21 cellular contexts compared by ENCODE assay signal in genomic region chr2:190572251-190572650, GRCh38. TPM values are rescaled to one million over a fixed set of nuclear protein-coding genes. Genes with fewer than 3 reads are reported as not detected.
DNase-seq lines count a peak whose midpoint lies in the region; ATAC-seq and TF ChIP-seq lines count a peak whose summit lies in the region.
"Had no signal": no experiment of that assay in that cellular context is flagged by ENCODE, and none has a peak within 500 bp of the region (broad histone marks: within the 10 kb centered on the region; RNA-seq: fewer than 3 reads in every experiment).

No MANE protein-coding gene starts in this region.

- no peak overlapping the region for H3K27ac ChIP-seq in HCT116 (ENCODE audit: low read depth, low read length)
- H3K27ac ChIP-seq in SK-N-MC, result peak overlapping the region; percentile 94
- H3K27ac ChIP-seq: C4-2B, GM23248 had no signal

- no peak overlapping the region for H3K27ac Mint-ChIP-seq in Calu3 (ENCODE audit: unreplicated experiment)
- H3K27ac Mint-ChIP-seq: CD8-positive, alpha-beta T cell; H9; HFFc6 had no signal

- peaks cover 5% of the 10 kb centered on the region for H3K9me3 Mint-ChIP-seq in Calu3 (ENCODE audit: low read depth, unreplicated experiment)

- H3K9ac ChIP-seq in HCT116 (ENCODE audit: low read length), result 0 out of 2 replicates have a peak overlapping the region, but pooled peaks have one; percentile 6
- no peak overlapping the region for H3K9ac ChIP-seq in SK-N-MC (ENCODE audit: insufficient read length)
- H3K9ac ChIP-seq: GM23248, SK-N-SH had no signal

- peaks cover 2 to 4% of the 10 kb centered on the region in 2 experiments; a peak in 2 of 4 replicates for H3K9me3 ChIP-seq in HCT116 (ENCODE audit: control insufficient read depth in 1 of 2, insufficient read depth in 1 of 2, low read depth in 1 of 2, low read length in 2 of 2)
- no peaks in the 10 kb centered on the region for H3K9me3 ChIP-seq in SK-N-MC (ENCODE audit: low read depth, low read length)
- H3K9me3 ChIP-seq: SK-N-SH had no signal

- CTCF ChIA-PET in HCT116 (lab: Charles Lee), result no interaction called here
- CTCF ChIA-PET in Calu3 (lab: Charles Lee), result interaction anchor here (0.6 kb wide), 1 partner anchor 489 kb away, joined by 3 read pairs; no protein-coding TSS in a partner anchor

- no peaks in the 10 kb centered on the region for H3K36me3 Mint-ChIP-seq in Calu3 (ENCODE audit: insufficient read depth, unreplicated experiment)

- no peaks in the 10 kb centered on the region for H3K36me3 ChIP-seq in HCT116 (ENCODE audit: control insufficient read depth in 1 of 2, insufficient read depth in 2 of 2, low read length in 2 of 2)
- H3K36me3 ChIP-seq in SK-N-MC (ENCODE audit: insufficient read depth, low read length), result no peaks in the 10 kb centered on the region
- H3K36me3 ChIP-seq: MG63 had no signal

- ATAC-seq in HCT116 (no peak), GM21619 (IDR thresholded peaks at IDR 0.05; ENCODE audit: unreplicated experiment) (no peak)
- ATAC-seq: CD8-positive, alpha-beta T cell; Panc1 had no signal

- RAD21 ChIA-PET in HCT116 (lab: Charles Lee; ENCODE audit: low non-redundant PET in 1 of 2, low total read pairs in 2 of 2, uncharacterized antibody in 2 of 2, unreplicated experiment in 2 of 2), result no interaction called here

- no peaks in the 10 kb centered on the region for H3K27me3 Mint-ChIP-seq in Calu3 (ENCODE audit: unreplicated experiment)

- H3K9me2 ChIP-seq in HCT116 (ENCODE audit: insufficient read depth), result no peaks in the 10 kb centered on the region
- H3K9me2 ChIP-seq: SK-N-SH had no signal

- H3K27me3 ChIP-seq in HCT116 (ENCODE audit: insufficient read depth, low read length), result no peaks in the 10 kb centered on the region
- H3K27me3 ChIP-seq: MG63 had no signal

- no peak for DNase-seq in HCT116 (ENCODE audit: low read depth, low spot score)
- DNase-seq in SK-N-MC (ENCODE audit: low read depth, low spot score), result no peak
- peak; percentile 62 for DNase-seq in epithelial cell of esophagus (ENCODE audit: low read depth)
- peak; percentile 16 for DNase-seq in renal cortical epithelial cell (ENCODE audit: low read depth)
- DNase-seq in activated CD8-positive, alpha-beta memory T cell treated with anti-CD3 and anti-CD28 coated beads for 24 hours, result no peak
- DNase-seq in Calu3, result no peak
- DNase-seq: Caco-2; CD8-positive, alpha-beta T cell; DMS79 treated with DMSO at 0.1 percent for 48 hours; GM23248; H9; HFFc6; MG63; NCI-H2029; NCI-H446 treated with DMSO at 0.1 percent for 48 hours; SIG-M5; SW 1271 had no signal

- TF ChIP-seq RAD21 in HCT116 (IDR thresholded peaks at IDR 0.05; ENCODE audit: low read depth), result no peak

- no peaks in the 10 kb centered on the region for H4K20me1 ChIP-seq in HCT116 (ENCODE audit: insufficient read depth)

- H3K4me1 Mint-ChIP-seq in Calu3 (ENCODE audit: low read depth, unreplicated experiment), result peaks cover 23% of the 10 kb centered on the region

- H3K4me3 ChIP-seq in HCT116 (replicated peaks in 1 of 2; ENCODE audit: low read depth in 1 of 2, low read length in 2 of 2) (no peak overlapping the region), SK-N-MC (peak overlapping the region; percentile 57), epithelial cell of esophagus (ENCODE audit: low read length) (no peak overlapping the region)
- H3K4me3 ChIP-seq: GM23248, MG63 had no signal

- no peak overlapping the region for H2AFZ ChIP-seq in HCT116 (ENCODE audit: low read depth, low read length, poor library complexity, severe bottlenecking)
- H2AFZ ChIP-seq: GM23248 had no signal

- no peak for TF ChIP-seq POLR2A in HCT116 (IDR thresholded peaks at IDR 0.05; ENCODE audit: borderline replicate concordance, extremely low read depth, insufficient read depth, insufficient read length)

- TF ChIP-seq CTCF in HCT116 (IDR thresholded peaks at IDR 0.05 in 2 of 3, conservative IDR thresholded peaks at IDR 0.05 in 1 of 3; ENCODE audit: borderline replicate concordance in 1 of 3, insufficient read depth in 1 of 3, low read depth in 2 of 3, low read length in 2 of 3) (no peak), epithelial cell of esophagus (IDR thresholded peaks at IDR 0.05; ENCODE audit: insufficient read depth, low read depth, low read length, missing control alignments) (no peak), Calu3 (IDR thresholded peaks at IDR 0.05; ENCODE audit: unreplicated experiment) (no peak)

- no peaks in the 10 kb centered on the region for H3K79me2 ChIP-seq in HCT116 (ENCODE audit: insufficient read depth, low read length)

- BruUV-seq in HCT116 (replicated peaks; lab: Mats Ljungman, UMichigan) (no TSS peak), Calu3 (replicated peaks; lab: Mats Ljungman, UMichigan) (no TSS peak)

- H3K4me3 Mint-ChIP-seq in Calu3 (ENCODE audit: low read depth, unreplicated experiment), result no peak overlapping the region
- H3K4me3 Mint-ChIP-seq: CD8-positive, alpha-beta T cell; H9; HFFc6 had no signal

- no peak overlapping the region for H3K4me2 ChIP-seq in HCT116 (ENCODE audit: low read length)
- H3K4me2 ChIP-seq: SK-N-SH had no signal

- H3K4me1 ChIP-seq in HCT116 (ENCODE audit: control insufficient read depth in 1 of 2, insufficient read depth in 2 of 2, low read length in 2 of 2), result peaks cover 0 to 13% of the 10 kb centered on the region in 2 experiments; a peak in 2 of 4 replicates

- POLR2A ChIA-PET in HCT116 (lab: Charles Lee), result no interaction called here

- intact Hi-C loops in HCT116 (cut with micrococcal nuclease) (no loop called here), Calu3 (cut with micrococcal nuclease; ENCODE audit: unreplicated experiment) (loop anchor here (5.0 kb wide), 1 partner anchor 35 kb away; no protein-coding TSS in a partner anchor)

TF ChIP-seq in HCT116, 20 proteins besides CTCF, POLR2A, EP300 and RAD21:
- TF ChIP-seq TCF7L2 (IDR thresholded peaks at IDR 0.05; ENCODE audit: borderline replicate concordance, extremely low read depth, insufficient read depth, insufficient read length), result no peak
TF ChIP-seq in HCT116: peak in this region for 0.

RNA-seq across cellular contexts. Expression of gene NEMP2, which starts 37.7 kb away (rescaled TPM):
- 8.6 TPM for total RNA-seq in HCT116 (2021; ENCODE audit: unreplicated experiment)
- 2.2 and 2.8 TPM in 2 replicates for polyA plus RNA-seq in HCT116 (2012)
- 7.9 and 15.8 TPM in 2 replicates for total RNA-seq in renal cortical epithelial cell
- 8.5 and 10.2 TPM in 2 replicates for total RNA-seq in Calu3 (2022)

Comparison
In these comparisons a context has a peak if more than half of its experiments do, and no peak if none do; other contexts are left out.
1. DNase-seq: peak in epithelial cell of esophagus (single experiment) and renal cortical epithelial cell (single experiment); none in HCT116 (single experiment), SK-N-MC (single experiment), activated CD8-positive, alpha-beta memory T cell treated with anti-CD3 and anti-CD28 coated beads for 24 hours (single experiment) and Calu3 (single experiment).